ENCODE assay signal across 2 cellular contexts in the genomic region with DNA sequence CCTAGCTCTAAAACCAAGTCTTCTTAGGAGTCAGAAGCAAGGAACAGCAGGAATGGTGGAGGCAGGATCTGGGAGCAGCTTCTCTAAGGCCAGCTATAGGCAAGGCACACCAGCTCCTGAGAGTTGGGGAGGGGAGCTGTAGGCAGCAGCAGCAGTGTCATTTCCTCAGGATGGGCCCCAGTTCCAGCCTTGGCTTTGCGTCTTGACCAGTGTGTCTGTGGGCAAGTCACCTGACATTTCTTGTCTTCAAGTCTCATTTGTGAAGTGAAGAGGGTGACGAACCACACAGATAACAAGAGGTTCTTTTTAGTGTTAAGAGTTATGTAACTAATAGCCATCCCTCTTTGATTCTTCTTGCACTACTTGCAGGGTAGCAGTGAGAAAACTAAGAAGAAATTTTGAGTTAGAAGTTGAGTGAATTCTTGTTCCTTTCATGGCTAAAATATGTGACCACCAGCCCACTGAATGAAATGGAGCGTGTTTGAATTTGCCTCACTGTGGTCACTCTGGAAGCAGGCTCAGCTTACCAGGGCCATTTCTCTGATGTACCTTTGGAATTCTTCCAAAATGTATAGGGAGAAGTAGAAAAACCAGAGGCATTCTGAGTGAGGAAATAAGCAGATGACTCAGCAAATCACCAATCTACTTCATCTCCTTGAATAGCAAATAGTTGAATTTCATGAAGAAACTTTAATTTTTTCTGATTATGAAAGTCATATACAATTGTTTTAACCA.
TF ChIP-seq lines count a peak whose summit lies in the region.

No MANE protein-coding gene starts in this region.

TF ChIP-seq in GM23338, 12 proteins besides CTCF, POLR2A, EP300 and RAD21 (continued from another document):
- TF ChIP-seq, protein P1, sequence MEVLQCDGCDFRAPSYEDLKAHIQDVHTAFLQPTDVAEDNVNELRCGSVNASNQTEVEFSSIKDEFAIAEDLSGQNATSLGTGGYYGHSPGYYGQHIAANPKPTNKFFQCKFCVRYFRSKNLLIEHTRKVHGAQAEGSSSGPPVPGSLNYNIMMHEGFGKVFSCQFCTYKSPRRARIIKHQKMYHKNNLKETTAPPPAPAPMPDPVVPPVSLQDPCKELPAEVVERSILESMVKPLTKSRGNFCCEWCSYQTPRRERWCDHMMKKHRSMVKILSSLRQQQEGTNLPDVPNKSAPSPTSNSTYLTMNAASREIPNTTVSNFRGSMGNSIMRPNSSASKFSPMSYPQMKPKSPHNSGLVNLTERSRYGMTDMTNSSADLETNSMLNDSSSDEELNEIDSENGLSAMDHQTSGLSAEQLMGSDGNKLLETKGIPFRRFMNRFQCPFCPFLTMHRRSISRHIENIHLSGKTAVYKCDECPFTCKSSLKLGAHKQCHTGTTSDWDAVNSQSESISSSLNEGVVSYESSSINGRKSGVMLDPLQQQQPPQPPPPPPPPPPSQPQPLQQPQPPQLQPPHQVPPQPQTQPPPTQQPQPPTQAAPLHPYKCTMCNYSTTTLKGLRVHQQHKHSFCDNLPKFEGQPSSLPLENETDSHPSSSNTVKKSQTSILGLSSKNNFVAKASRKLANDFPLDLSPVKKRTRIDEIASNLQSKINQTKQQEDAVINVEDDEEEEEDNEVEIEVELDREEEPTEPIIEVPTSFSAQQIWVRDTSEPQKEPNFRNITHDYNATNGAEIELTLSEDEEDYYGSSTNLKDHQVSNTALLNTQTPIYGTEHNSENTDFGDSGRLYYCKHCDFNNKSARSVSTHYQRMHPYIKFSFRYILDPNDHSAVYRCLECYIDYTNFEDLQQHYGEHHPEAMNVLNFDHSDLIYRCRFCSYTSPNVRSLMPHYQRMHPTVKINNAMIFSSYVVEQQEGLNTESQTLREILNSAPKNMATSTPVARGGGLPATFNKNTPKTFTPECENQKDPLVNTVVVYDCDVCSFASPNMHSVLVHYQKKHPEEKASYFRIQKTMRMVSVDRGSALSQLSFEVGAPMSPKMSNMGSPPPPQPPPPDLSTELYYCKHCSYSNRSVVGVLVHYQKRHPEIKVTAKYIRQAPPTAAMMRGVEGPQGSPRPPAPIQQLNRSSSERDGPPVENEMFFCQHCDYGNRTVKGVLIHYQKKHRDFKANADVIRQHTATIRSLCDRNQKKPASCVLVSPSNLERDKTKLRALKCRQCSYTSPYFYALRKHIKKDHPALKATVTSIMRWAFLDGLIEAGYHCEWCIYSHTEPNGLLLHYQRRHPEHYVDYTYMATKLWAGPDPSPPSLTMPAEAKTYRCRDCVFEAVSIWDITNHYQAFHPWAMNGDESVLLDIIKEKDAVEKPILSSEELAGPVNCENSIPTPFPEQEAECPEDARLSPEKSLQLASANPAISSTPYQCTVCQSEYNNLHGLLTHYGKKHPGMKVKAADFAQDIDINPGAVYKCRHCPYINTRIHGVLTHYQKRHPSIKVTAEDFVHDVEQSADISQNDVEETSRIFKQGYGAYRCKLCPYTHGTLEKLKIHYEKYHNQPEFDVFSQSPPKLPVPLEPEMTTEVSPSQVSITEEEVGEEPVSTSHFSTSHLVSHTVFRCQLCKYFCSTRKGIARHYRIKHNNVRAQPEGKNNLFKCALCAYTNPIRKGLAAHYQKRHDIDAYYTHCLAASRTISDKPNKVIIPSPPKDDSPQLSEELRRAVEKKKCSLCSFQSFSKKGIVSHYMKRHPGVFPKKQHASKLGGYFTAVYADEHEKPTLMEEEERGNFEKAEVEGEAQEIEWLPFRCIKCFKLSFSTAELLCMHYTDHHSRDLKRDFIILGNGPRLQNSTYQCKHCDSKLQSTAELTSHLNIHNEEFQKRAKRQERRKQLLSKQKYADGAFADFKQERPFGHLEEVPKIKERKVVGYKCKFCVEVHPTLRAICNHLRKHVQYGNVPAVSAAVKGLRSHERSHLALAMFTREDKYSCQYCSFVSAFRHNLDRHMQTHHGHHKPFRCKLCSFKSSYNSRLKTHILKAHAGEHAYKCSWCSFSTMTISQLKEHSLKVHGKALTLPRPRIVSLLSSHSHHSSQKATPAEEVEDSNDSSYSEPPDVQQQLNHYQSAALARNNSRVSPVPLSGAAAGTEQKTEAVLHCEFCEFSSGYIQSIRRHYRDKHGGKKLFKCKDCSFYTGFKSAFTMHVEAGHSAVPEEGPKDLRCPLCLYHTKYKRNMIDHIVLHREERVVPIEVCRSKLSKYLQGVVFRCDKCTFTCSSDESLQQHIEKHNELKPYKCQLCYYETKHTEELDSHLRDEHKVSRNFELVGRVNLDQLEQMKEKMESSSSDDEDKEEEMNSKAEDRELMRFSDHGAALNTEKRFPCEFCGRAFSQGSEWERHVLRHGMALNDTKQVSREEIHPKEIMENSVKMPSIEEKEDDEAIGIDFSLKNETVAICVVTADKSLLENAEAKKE (CRISPR knock-in tag; IDR thresholded peaks at IDR 0.05) = no peak
- no peak for TF ChIP-seq NANOG (IDR thresholded peaks at IDR 0.05; ENCODE audit: borderline replicate concordance)
- TF ChIP-seq POLR2AphosphoS5 (IDR thresholded peaks at IDR 0.05; ENCODE audit: low read depth) = no peak
- TF ChIP-seq CREB1 (CRISPR knock-in tag; IDR thresholded peaks at IDR 0.05; ENCODE audit: low read depth) = no peak
- TF ChIP-seq ETS1 (IDR thresholded peaks at IDR 0.05) = no peak
- no peak for TF ChIP-seq ZNF331 (CRISPR knock-in tag; IDR thresholded peaks at IDR 0.05; ENCODE audit: low read depth)

TF ChIP-seq in endothelial cell of umbilical vein, 7 proteins besides CTCF, POLR2A, EP300 and RAD21 (continued from another document):
- no peak for TF ChIP-seq GATA2 (IDR thresholded peaks at IDR 0.05; ENCODE audit: insufficient read depth, insufficient read length, low read depth, low read length)
- no peak for TF ChIP-seq MYC (IDR thresholded peaks at IDR 0.05; ENCODE audit: low read depth, low read length)
